Comparison of ENCODE assay signal across 8 cellular contexts in genomic region chr17:15341385-15341849, GRCh38. TPM values are rescaled to one million over a fixed set of nuclear protein-coding genes. Genes with fewer than 3 reads are reported as not detected.
DNase-seq lines count a peak whose midpoint lies in the region; ATAC-seq and TF ChIP-seq lines count a peak whose summit lies in the region.

TSS of gene TEKT3 (minus strand) at chr17:15341597. CDS start at chr17:15331585, 10,012 bp downstream.

- in situ Hi-C loops in GM13977 (cut with MboI; ENCODE audit: low pct_unique_long_range_greater_than_20kb, low sequenced_read_pairs, unreplicated experiment), result no loop called here

- CTCF ChIA-PET in activated CD4-positive, alpha-beta memory T cell treated with anti-CD3 and anti-CD28 coated beads for 36 hours (lab: Charles Lee), result no interaction called here
- CTCF ChIA-PET in activated CD4-positive, alpha-beta memory T cell treated with anti-CD3 and anti-CD28 coated beads, Interleukin-2, amount 10 ng/mL, durations not matched to agents 7 days and 5 days (lab: Charles Lee), result interaction anchor here (0.7 kb wide), 1 partner anchor 36 kb away, joined by 3 read pairs; no protein-coding TSS in a partner anchor
- CTCF ChIA-PET in A673 (lab: Charles Lee), result no interaction called here

- peak; percentile 32 for DNase-seq in activated CD4-positive, alpha-beta memory T cell treated with anti-CD3 and anti-CD28 coated beads for 36 hours
- no peak for DNase-seq in activated CD4-positive, alpha-beta memory T cell treated with anti-CD3 and anti-CD28 coated beads, Interleukin-2, amount 10 ng/mL, durations not matched to agents 7 days and 5 days
- DNase-seq in SJSA1 (ENCODE audit: low read depth in 1 of 2, low spot score in 2 of 2) (peak; percentile 58 to 78), epithelial cell of esophagus (ENCODE audit: low read depth) (peak; percentile 55), medulla oblongata (ENCODE audit: extremely low spot score) (peak; percentile 87), GM13977 (ENCODE audit: low spot score) (no peak), A673 (ENCODE audit: low spot score) (no peak)
- DNase-seq in stimulated activated naive B cell treated with anti-CD40 and anti-IgM and Interleukin-4, amounts not matched to agents 10 μg/mL and 1 μg/mL and 100 μg/mL, for 72 hours, result no peak

- POLR2A ChIA-PET in activated CD4-positive, alpha-beta memory T cell treated with anti-CD3 and anti-CD28 coated beads for 36 hours (lab: Charles Lee), result no interaction called here
- POLR2A ChIA-PET in activated CD4-positive, alpha-beta memory T cell treated with anti-CD3 and anti-CD28 coated beads, Interleukin-2, amount 10 ng/mL, durations not matched to agents 7 days and 5 days (lab: Charles Lee), result no interaction called here
- POLR2A ChIA-PET in A673 (lab: Charles Lee; ENCODE audit: low non-redundant PET), result no interaction called here

- no peak within 1 kb of the TSS for H3K27ac Mint-ChIP-seq in activated CD4-positive, alpha-beta memory T cell treated with anti-CD3 and anti-CD28 coated beads for 36 hours
- no peak within 1 kb of the TSS for H3K27ac Mint-ChIP-seq in activated CD4-positive, alpha-beta memory T cell treated with anti-CD3 and anti-CD28 coated beads, Interleukin-2, amount 10 ng/mL, durations not matched to agents 7 days and 5 days
- H3K27ac Mint-ChIP-seq in stimulated activated naive B cell treated with anti-CD40 and anti-IgM and Interleukin-4, amounts not matched to agents 10 μg/mL and 1 μg/mL and 100 μg/mL, for 72 hours, result no peak within 1 kb of the TSS

- no peaks in the 10 kb centered on the region for H3K36me3 ChIP-seq in SJSA1
- no peaks in the 10 kb centered on the region for H3K36me3 ChIP-seq in A673 (ENCODE audit: insufficient read depth, low read length, poor library complexity, severe bottlenecking)

- no peaks in the 10 kb centered on the region for H3K9me3 ChIP-seq in SJSA1 (replicated peaks)
- H3K9me3 ChIP-seq in A673 (ENCODE audit: low read depth, low read length, poor library complexity, severe bottlenecking), result no peaks in the 10 kb centered on the region

- H3K27me3 Mint-ChIP-seq in activated CD4-positive, alpha-beta memory T cell treated with anti-CD3 and anti-CD28 coated beads for 36 hours, result peaks cover 46% of the 10 kb centered on the region
- peaks cover 50% of the 10 kb centered on the region for H3K27me3 Mint-ChIP-seq in activated CD4-positive, alpha-beta memory T cell treated with anti-CD3 and anti-CD28 coated beads, Interleukin-2, amount 10 ng/mL, durations not matched to agents 7 days and 5 days
- peaks cover 30 to 65% of the 10 kb centered on the region in 2 donors for H3K27me3 Mint-ChIP-seq in stimulated activated naive B cell treated with anti-CD40 and anti-IgM and Interleukin-4, amounts not matched to agents 10 μg/mL and 1 μg/mL and 100 μg/mL, for 72 hours

- H3K4me3 Mint-ChIP-seq in activated CD4-positive, alpha-beta memory T cell treated with anti-CD3 and anti-CD28 coated beads for 36 hours, result peak within 1 kb of the TSS; percentile 27
- H3K4me3 Mint-ChIP-seq in activated CD4-positive, alpha-beta memory T cell treated with anti-CD3 and anti-CD28 coated beads, Interleukin-2, amount 10 ng/mL, durations not matched to agents 7 days and 5 days, result no peak within 1 kb of the TSS
- peak within 1 kb of the TSS; percentile 57 to 65 for H3K4me3 Mint-ChIP-seq in stimulated activated naive B cell treated with anti-CD40 and anti-IgM and Interleukin-4, amounts not matched to agents 10 μg/mL and 1 μg/mL and 100 μg/mL, for 72 hours

- no peaks in the 10 kb centered on the region for H3K27me3 ChIP-seq in SJSA1 (replicated peaks)
- peaks cover 31% of the 10 kb centered on the region for H3K27me3 ChIP-seq in A673 (replicated peaks; ENCODE audit: insufficient read depth, low read depth, low read length, poor library complexity)

- BruUV-seq in A673 (replicated peaks; lab: Mats Ljungman, UMichigan), result no TSS peak

- H3K9me3 Mint-ChIP-seq in activated CD4-positive, alpha-beta memory T cell treated with anti-CD3 and anti-CD28 coated beads for 36 hours, result no peaks in the 10 kb centered on the region
- no peaks in the 10 kb centered on the region for H3K9me3 Mint-ChIP-seq in activated CD4-positive, alpha-beta memory T cell treated with anti-CD3 and anti-CD28 coated beads, Interleukin-2, amount 10 ng/mL, durations not matched to agents 7 days and 5 days
- H3K9me3 Mint-ChIP-seq in stimulated activated naive B cell treated with anti-CD40 and anti-IgM and Interleukin-4, amounts not matched to agents 10 μg/mL and 1 μg/mL and 100 μg/mL, for 72 hours, result peaks cover 4 to 13% of the 10 kb centered on the region in 2 donors

- H3K36me3 Mint-ChIP-seq in activated CD4-positive, alpha-beta memory T cell treated with anti-CD3 and anti-CD28 coated beads for 36 hours, result no peaks in the 10 kb centered on the region
- no peaks in the 10 kb centered on the region for H3K36me3 Mint-ChIP-seq in activated CD4-positive, alpha-beta memory T cell treated with anti-CD3 and anti-CD28 coated beads, Interleukin-2, amount 10 ng/mL, durations not matched to agents 7 days and 5 days (ENCODE audit: low read depth)
- peaks cover 0 to 3% of the 10 kb centered on the region in 2 donors for H3K36me3 Mint-ChIP-seq in stimulated activated naive B cell treated with anti-CD40 and anti-IgM and Interleukin-4, amounts not matched to agents 10 μg/mL and 1 μg/mL and 100 μg/mL, for 72 hours

- intact Hi-C loops in activated CD4-positive, alpha-beta memory T cell treated with anti-CD3 and anti-CD28 coated beads for 36 hours (cut with micrococcal nuclease), result no loop called here
- intact Hi-C loops in A673 (cut with micrococcal nuclease; ENCODE audit: unreplicated experiment), result loop anchor here (10.0 kb wide), 1 partner anchor 607 kb away; no protein-coding TSS in a partner anchor

- TF ChIP-seq CTCF in epithelial cell of esophagus (IDR thresholded peaks at IDR 0.05; ENCODE audit: insufficient read depth, low read depth, low read length, missing control alignments) (no peak), GM13977 (IDR thresholded peaks at IDR 0.05; ENCODE audit: extremely low read depth, insufficient read depth, missing control alignments) (no peak), A673 (conservative IDR thresholded peaks at IDR 0.05; ENCODE audit: low read depth, low read length) (no peak)

- H3K27ac ChIP-seq in SJSA1, result no peak within 1 kb of the TSS
- H3K27ac ChIP-seq in A673 (ENCODE audit: low read depth, low read length, poor library complexity, severe bottlenecking), result no peak within 1 kb of the TSS

- peak within 1 kb of the TSS; percentile 43 for H3K4me3 ChIP-seq in SJSA1
- peak within 1 kb of the TSS; percentile 5 for H3K4me3 ChIP-seq in epithelial cell of esophagus (ENCODE audit: low read length)
- no peak within 1 kb of the TSS for H3K4me3 ChIP-seq in A673 (ENCODE audit: low read depth, low read length, poor library complexity, severe bottlenecking)

- peak; percentile 64 to 80 for ATAC-seq in stimulated activated naive B cell treated with anti-CD40 and anti-IgM and Interleukin-4, amounts not matched to agents 10 μg/mL and 1 μg/mL and 100 μg/mL, for 72 hours (replicated peaks)

- H3K4me1 ChIP-seq in SJSA1 (replicated peaks), result peaks cover 6% of the 10 kb centered on the region; the same call in 1 of the 2 replicates
- H3K4me1 ChIP-seq in A673 (ENCODE audit: insufficient read depth, low read length, poor library complexity, severe bottlenecking), result no peaks in the 10 kb centered on the region

- H3K4me1 Mint-ChIP-seq in activated CD4-positive, alpha-beta memory T cell treated with anti-CD3 and anti-CD28 coated beads for 36 hours (ENCODE audit: low read depth), result peaks cover 6% of the 10 kb centered on the region
- H3K4me1 Mint-ChIP-seq in activated CD4-positive, alpha-beta memory T cell treated with anti-CD3 and anti-CD28 coated beads, Interleukin-2, amount 10 ng/mL, durations not matched to agents 7 days and 5 days, result peaks cover 5% of the 10 kb centered on the region
- peaks cover 5 to 14% of the 10 kb centered on the region in 2 donors for H3K4me1 Mint-ChIP-seq in stimulated activated naive B cell treated with anti-CD40 and anti-IgM and Interleukin-4, amounts not matched to agents 10 μg/mL and 1 μg/mL and 100 μg/mL, for 72 hours

RNA-seq across cellular contexts. Expression of gene TEKT3, which starts in this region (rescaled TPM):
- under 1 TPM in 1 of 2 experiments, not detected in 1; 0.33 TPM for total RNA-seq in activated CD4-positive, alpha-beta memory T cell treated with anti-CD3 and anti-CD28 coated beads for 36 hours
- under 1 TPM in 1 of 2 experiments, not detected in 1; 0.25 TPM for total RNA-seq in activated CD4-positive, alpha-beta memory T cell treated with anti-CD3 and anti-CD28 coated beads, Interleukin-2, amount 10 ng/mL, durations not matched to agents 7 days and 5 days
- total RNA-seq in SJSA1 (2014; rRNA removed; shearing (Covaris generic)), result 1.0 TPM in 1 of 2 replicates, not detected in the other
- not detected in 2 replicates for total RNA-seq in A673 (2021)

Comparison
In these comparisons a context has a peak if more than half of its experiments do, and no peak if none do; other contexts are left out.
1. Peak in DNase-seq in activated CD4-positive, alpha-beta memory T cell treated with anti-CD3 and anti-CD28 coated beads for 36 hours; RNA of the gene not detected or under 1 TPM.
2. DNase-seq: peak in SJSA1 (2 of 2), epithelial cell of esophagus (single experiment) and medulla oblongata (single experiment); none in activated CD4-positive, alpha-beta memory T cell treated with anti-CD3 and anti-CD28 coated beads, Interleukin-2, amount 10 ng/mL, durations not matched to agents 7 days and 5 days (single experiment), stimulated activated naive B cell treated with anti-CD40 and anti-IgM and Interleukin-4, amounts not matched to agents 10 μg/mL and 1 μg/mL and 100 μg/mL, for 72 hours (single experiment), GM13977 (single experiment) and A673 (single experiment).